ENCODE assay signal across 8 cellular contexts in genomic region chr12:2959194-2959507, GRCh38. TPM values are rescaled to one million over a fixed set of nuclear protein-coding genes. Genes with fewer than 3 reads are reported as not detected.
DNase-seq lines count a peak whose midpoint lies in the region; TF ChIP-seq lines count a peak whose summit lies in the region.

TEAD4 (plus strand) TSS chr12:2959397.

- peaks cover 23 to 37% of the 10 kb centered on the region in 2 donors for H3K4me1 ChIP-seq in thyroid gland

- H3K36me3 Mint-ChIP-seq in CD14-positive monocyte, result peaks cover 0 to 4% of the 10 kb centered on the region in 2 donors

- H3K36me3 ChIP-seq in thyroid gland, result no peaks in the 10 kb centered on the region

- DNase-seq in CD14-positive monocyte (ENCODE audit: low spot score) (no peak), HCEC 1CT (peak; percentile 78), RPMI8226 (peak; percentile 78), dermis blood vessel endothelial cell (peak; percentile 76), lower leg skin (ENCODE audit: low spot score in 2 of 2) (peak in 1 of 2 donors; percentile 89), thyroid gland (peak; percentile 92 to 95), NAMALWA (ENCODE audit: low spot score) (no peak), globus pallidus (ENCODE audit: low spot score) (no peak)

- peak within 1 kb of the TSS in 1 of 7 donors; percentile 12 for H3K27ac Mint-ChIP-seq in CD14-positive monocyte

- peaks cover 14% of the 10 kb centered on the region for H3K4me1 Mint-ChIP-seq in CD14-positive monocyte

- intact Hi-C loops in CD14-positive monocyte (cut with micrococcal nuclease), result no loop called here
- intact Hi-C loops in lower leg skin (cut with DNase I; ENCODE audit: low total_unique reads), result no loop called here
- intact Hi-C loops in thyroid gland (cut with DNase I), result loop anchor here (5.0 kb wide), 1 partner anchor 73 kb away; no protein-coding TSS in a partner anchor

- no peak for TF ChIP-seq CTCF in CD14-positive monocyte (IDR thresholded peaks at IDR 0.05)
- TF ChIP-seq CTCF in lower leg skin (IDR thresholded peaks at IDR 0.05), result no peak
- no peak for TF ChIP-seq CTCF in thyroid gland (IDR thresholded peaks at IDR 0.05)

- peak within 1 kb of the TSS; percentile 88 to 92 (median 92) for H3K27ac ChIP-seq in thyroid gland

- H3K4me3 Mint-ChIP-seq in CD14-positive monocyte, result peak within 1 kb of the TSS; percentile 64 to 93

- 1 to 3% methylated on average over 6 to 18 of the region's 50 CpGs for WGBS in lower leg skin, 2 donors
- 0% methylated on average over 1 to 10 of the region's 50 CpGs for WGBS in thyroid gland, 2 donors

- H3K27me3 ChIP-seq in thyroid gland, result no peaks in the 10 kb centered on the region

- TF ChIP-seq POLR2A in lower leg skin (IDR thresholded peaks at IDR 0.05), result no peak
- TF ChIP-seq POLR2A in thyroid gland (IDR thresholded peaks at IDR 0.05), result peak in 1 of 2 donors; percentile 79

- H3K4me3 ChIP-seq in lower leg skin (ENCODE audit: low read depth, poor library complexity, severe bottlenecking) (peak within 1 kb of the TSS; percentile 45), thyroid gland (replicated peaks in 1 of 3) (peak within 1 kb of the TSS; percentile 38 to 75 (median 54))

- peaks cover 0 to 14% (median 1%) of the 10 kb centered on the region in 7 donors for H3K9me3 Mint-ChIP-seq in CD14-positive monocyte

- H3K27me3 Mint-ChIP-seq in CD14-positive monocyte (ENCODE audit: low read depth in 3 of 3), result peaks cover 51 to 84% (median 68%) of the 10 kb centered on the region in 3 donors

- no peaks in the 10 kb centered on the region for H3K9me3 ChIP-seq in thyroid gland

RNA-seq across cellular contexts. Expression of gene TEAD4, which starts in this region (rescaled TPM):
- polyA plus RNA-seq in CD14-positive monocyte, result not detected
- total RNA-seq in dermis blood vessel endothelial cell (24.7 and 36.2 TPM in 2 replicates), lower leg skin (10 to 100 TPM; 14.8 to 34.3 (median 23.4) TPM), thyroid gland (10 to 100 TPM; 28.5 to 50.9 (median 37.0) TPM)

Comparison
In these comparisons a context has a peak if more than half of its experiments do, and no peak if none do; other contexts are left out.
1. DNase-seq: peak in HCEC 1CT (single experiment), RPMI8226 (single experiment), dermis blood vessel endothelial cell (single experiment) and thyroid gland (2 of 2); none in CD14-positive monocyte (single experiment), NAMALWA (single experiment) and globus pallidus (single experiment).